Comparison of ENCODE assay signal across 1 cellular context in the genomic region with DNA sequence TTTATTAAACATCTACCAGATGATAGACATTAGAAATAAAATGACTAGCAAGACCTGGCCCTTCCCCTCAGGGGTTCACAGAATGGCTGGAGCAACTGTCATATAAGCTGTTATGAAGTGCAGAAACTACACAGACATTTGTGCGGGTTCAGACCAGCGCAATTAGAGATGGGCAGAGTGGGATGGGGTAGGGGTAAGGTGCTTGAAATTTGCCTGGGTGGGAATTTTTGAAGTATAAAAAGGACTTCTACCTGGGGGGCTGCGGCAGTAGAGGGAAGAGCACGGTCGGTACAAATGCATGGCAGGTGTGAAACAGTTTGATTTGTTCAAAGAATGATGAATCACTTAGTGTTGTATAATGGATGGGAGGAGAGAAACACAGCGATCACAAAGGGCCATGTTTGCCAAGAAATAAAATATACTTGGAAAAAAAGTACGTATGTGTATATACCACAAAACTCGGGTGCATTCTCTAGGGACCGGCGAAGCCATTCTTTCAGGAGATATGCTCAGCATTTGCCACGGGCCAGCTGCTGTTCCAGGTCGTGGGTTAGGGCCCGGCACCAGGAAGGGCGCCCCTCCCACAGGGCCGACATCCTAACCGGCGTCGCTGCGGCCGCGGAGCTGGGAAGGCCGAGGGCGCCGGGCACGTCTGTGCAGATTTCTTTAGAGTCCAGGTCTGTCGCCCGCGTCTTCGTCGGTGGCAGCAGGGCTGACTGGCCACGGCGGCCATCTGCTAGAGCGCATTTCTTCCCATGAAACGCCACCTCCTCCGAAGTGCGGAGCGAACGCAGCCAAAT.
TF ChIP-seq lines count a peak whose summit lies in the region.

No MANE protein-coding gene starts in this region.

TF ChIP-seq in GM23338, 12 proteins besides CTCF, POLR2A, EP300 and RAD21 (continued from another document):
- TF ChIP-seq ZNF462 (CRISPR knock-in tag; IDR thresholded peaks at IDR 0.05) (no peak), REST (IDR thresholded peaks at IDR 0.05; ENCODE audit: unreplicated experiment) (no peak), POLR2AphosphoS5 (IDR thresholded peaks at IDR 0.05; ENCODE audit: low read depth) (no peak), JUNB (IDR thresholded peaks at IDR 0.05; ENCODE audit: unreplicated experiment) (no peak), EZH2 (IDR thresholded peaks at IDR 0.05; ENCODE audit: low read depth, unreplicated experiment) (no peak), ZNF331 (CRISPR knock-in tag; IDR thresholded peaks at IDR 0.05; ENCODE audit: low read depth) (no peak), STAT1 (IDR thresholded peaks at IDR 0.05; ENCODE audit: unreplicated experiment) (no peak), CREB1 (CRISPR knock-in tag; IDR thresholded peaks at IDR 0.05; ENCODE audit: low read depth) (no peak)
- TF ChIP-seq, protein P1, sequence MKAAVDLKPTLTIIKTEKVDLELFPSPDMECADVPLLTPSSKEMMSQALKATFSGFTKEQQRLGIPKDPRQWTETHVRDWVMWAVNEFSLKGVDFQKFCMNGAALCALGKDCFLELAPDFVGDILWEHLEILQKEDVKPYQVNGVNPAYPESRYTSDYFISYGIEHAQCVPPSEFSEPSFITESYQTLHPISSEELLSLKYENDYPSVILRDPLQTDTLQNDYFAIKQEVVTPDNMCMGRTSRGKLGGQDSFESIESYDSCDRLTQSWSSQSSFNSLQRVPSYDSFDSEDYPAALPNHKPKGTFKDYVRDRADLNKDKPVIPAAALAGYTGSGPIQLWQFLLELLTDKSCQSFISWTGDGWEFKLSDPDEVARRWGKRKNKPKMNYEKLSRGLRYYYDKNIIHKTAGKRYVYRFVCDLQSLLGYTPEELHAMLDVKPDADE (IDR thresholded peaks at IDR 0.05) = no peak
